In the genomic region with DNA sequence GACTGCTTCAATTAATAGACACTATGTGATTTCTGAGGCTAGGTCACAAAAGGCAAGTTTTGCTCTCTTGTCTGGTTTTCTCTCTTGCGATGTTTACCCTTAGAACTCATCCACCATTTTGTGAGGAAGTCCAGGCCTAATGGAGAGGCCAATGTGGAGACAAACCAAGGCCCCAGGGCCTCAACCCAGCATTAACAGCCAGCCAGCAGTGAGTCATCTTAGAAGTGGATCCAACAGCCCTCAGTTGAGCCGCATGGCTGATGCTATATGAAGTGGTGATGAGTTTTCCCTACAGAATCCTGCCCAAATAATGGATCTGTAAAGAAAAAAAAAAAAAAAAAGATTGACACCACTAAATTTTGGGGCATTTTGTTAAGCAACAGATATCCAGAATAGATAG, we compare ENCODE assay signal across 29 cellular contexts.
"Had no signal": no experiment of that assay in that cellular context is flagged by ENCODE, and none has a peak within 500 bp of the region (broad histone marks: within the 10 kb centered on the region; RNA-seq: fewer than 3 reads in every experiment).

No MANE protein-coding gene starts in this region.

- H3K27me3 ChIP-seq: MG63 had no signal

- H3K9me3 Mint-ChIP-seq: activated CD4-positive, alpha-beta T cell treated with anti-CD3 and anti-CD28 coated beads, Interleukin-2, amount 10 ng/mL, durations not matched to agents 24 days and 14 days had no signal

- DNase-seq: activated CD4-positive, alpha-beta T cell treated with anti-CD3 and anti-CD28 coated beads for 1 hour; activated CD4-positive, alpha-beta T cell treated with anti-CD3 and anti-CD28 coated beads, Interleukin-2, amount 10 ng/mL, durations not matched to agents 24 days and 14 days; activated CD4-positive, alpha-beta T cell treated with anti-CD3 and anti-CD28 coated beads, Interleukin-2, amount 50 U/mL, for 48 hours; activated CD8-positive, alpha-beta memory T cell treated with anti-CD3 and anti-CD28 coated beads, Interleukin-2, amount 10 ng/mL, durations not matched to agents 7 days and 5 days; activated effector memory CD4-positive, alpha-beta T cell treated with Interleukin-2 at 50 U/mL for 16 hours; activated naive CD4-positive, alpha-beta T cell treated with Interleukin-2 at 50 U/mL for 16 hours; activated naive CD8-positive, alpha-beta T cell treated with anti-CD3 and anti-CD28 coated beads, Interleukin-2, amount 50 U/mL, for 24 hours; activated T-cell treated with anti-CD3 and anti-CD28 coated beads, Interleukin-2, amount 50 U/mL, for 24 hours; amygdala; MG63; MV-4-11; NCI-H1092 treated with DMSO at 0.1 percent for 48 hours; NCI-H1436; NCI-H1694 treated with DMSO at 0.1 percent for 48 hours; NCI-H510A; NCI-H526 treated with DMSO at 0.1 percent for 48 hours; NCI-H82; OCI-M1; SHP77 treated with DMSO at 0.1 percent for 48 hours; T-helper 17 cell; T-helper 9 cell had no signal

- H3K36me3 ChIP-seq: MG63 had no signal

- H3K27ac Mint-ChIP-seq: activated CD4-positive, alpha-beta T cell treated with anti-CD3 and anti-CD28 coated beads, Interleukin-2, amount 10 ng/mL, durations not matched to agents 24 days and 14 days; activated CD8-positive, alpha-beta memory T cell treated with anti-CD3 and anti-CD28 coated beads, Interleukin-2, amount 10 ng/mL, durations not matched to agents 7 days and 5 days; activated naive CD4-positive, alpha-beta T cell treated with anti-CD3 and anti-CD28 coated beads, Interleukin-2, amount 50 U/mL, for 72 hours; activated naive CD8-positive, alpha-beta T cell treated with anti-CD3 and anti-CD28 coated beads, Interleukin-2, amount 50 U/mL, for 24 hours; activated T-cell treated with anti-CD3 and anti-CD28 coated beads, Interleukin-2, amount 50 U/mL, for 24 hours; activated T-helper 1 cell treated with anti-CD3 and anti-CD28 coated beads, Interleukin-12 subunit alpha, Interleukin-12 subunit beta, Interleukin-2, Interleukin-4 antibody, amounts not matched to agents 30 ng/mL and 10 ng/mL and 1 ng/mL, durations not matched to agents 14 hours and 24 hours and 36 hours; brain; T-helper 17 cell; WTC11 had no signal

- ATAC-seq: activated CD8-positive, alpha-beta memory T cell treated with anti-CD3 and anti-CD28 coated beads, Interleukin-2, amount 10 ng/mL, durations not matched to agents 7 days and 5 days; activated naive CD4-positive, alpha-beta T cell treated with anti-CD3 and anti-CD28 coated beads, Interleukin-2, amount 50 U/mL, for 72 hours; activated naive CD8-positive, alpha-beta T cell treated with anti-CD3 and anti-CD28 coated beads, Interleukin-2, amount 50 U/mL, for 24 hours; Panc1; T-helper 17 cell; WTC11 had no signal

- H3K27ac ChIP-seq: KMS-11, RWPE1 had no signal

- H3K4me1 Mint-ChIP-seq: activated CD4-positive, alpha-beta T cell treated with anti-CD3 and anti-CD28 coated beads, Interleukin-2, amount 10 ng/mL, durations not matched to agents 24 days and 14 days; activated CD8-positive, alpha-beta memory T cell treated with anti-CD3 and anti-CD28 coated beads, Interleukin-2, amount 10 ng/mL, durations not matched to agents 7 days and 5 days; activated naive CD8-positive, alpha-beta T cell treated with anti-CD3 and anti-CD28 coated beads, Interleukin-2, amount 50 U/mL, for 24 hours; brain; T-helper 17 cell had no signal

- H3K4me3 Mint-ChIP-seq: activated CD4-positive, alpha-beta T cell treated with anti-CD3 and anti-CD28 coated beads, Interleukin-2, amount 10 ng/mL, durations not matched to agents 24 days and 14 days; activated CD8-positive, alpha-beta memory T cell treated with anti-CD3 and anti-CD28 coated beads, Interleukin-2, amount 10 ng/mL, durations not matched to agents 7 days and 5 days; activated naive CD8-positive, alpha-beta T cell treated with anti-CD3 and anti-CD28 coated beads, Interleukin-2, amount 50 U/mL, for 24 hours; activated T-cell treated with anti-CD3 and anti-CD28 coated beads, Interleukin-2, amount 50 U/mL, for 24 hours; activated T-helper 1 cell treated with anti-CD3 and anti-CD28 coated beads, Interleukin-12 subunit alpha, Interleukin-12 subunit beta, Interleukin-2, Interleukin-4 antibody, amounts not matched to agents 30 ng/mL and 10 ng/mL and 1 ng/mL, durations not matched to agents 14 hours and 24 hours and 36 hours; brain; T-helper 17 cell; WTC11 had no signal

- H3K27me3 Mint-ChIP-seq: activated naive CD8-positive, alpha-beta T cell treated with anti-CD3 and anti-CD28 coated beads, Interleukin-2, amount 50 U/mL, for 24 hours; activated T-cell treated with anti-CD3 and anti-CD28 coated beads, Interleukin-2, amount 50 U/mL, for 24 hours; brain had no signal

- FAIRE-seq: astrocyte had no signal

- H3K4me3 ChIP-seq: MG63 had no signal

- H3K4me2 ChIP-seq: KMS-11 had no signal

- H3K9ac ChIP-seq: KMS-11 had no signal
